ENCODE assay signal across 2 cellular contexts in genomic region chr2:159131267-159131790, GRCh38.
TF ChIP-seq lines count a peak whose summit lies in the region.

No MANE protein-coding gene starts in this region.

TF ChIP-seq in IMR-90, 13 proteins besides CTCF, POLR2A, EP300 and RAD21 (continued from another document):
- TF ChIP-seq USF2 (IDR thresholded peaks at IDR 0.05; ENCODE audit: low read depth, low read length) (no peak), RCOR1 (IDR thresholded peaks at IDR 0.05; ENCODE audit: insufficient replicate concordance, low read length) (no peak), MAZ (IDR thresholded peaks at IDR 0.05; ENCODE audit: borderline replicate concordance, low read depth, low read length) (no peak), NFE2L2 (IDR thresholded peaks at IDR 0.05; ENCODE audit: low read depth, low read length) (no peak), MAFK (IDR thresholded peaks at IDR 0.05; ENCODE audit: low read depth, low read length) (no peak), BHLHE40 (IDR thresholded peaks at IDR 0.05; ENCODE audit: low read depth, low read length) (no peak), CHD1 (IDR thresholded peaks at IDR 0.05; ENCODE audit: low read depth, low read length) (no peak), MXI1 (IDR thresholded peaks at IDR 0.05; ENCODE audit: borderline replicate concordance, low read depth, low read length) (no peak), ELK1 (IDR thresholded peaks at IDR 0.05; ENCODE audit: borderline replicate concordance, low read depth, low read length) (no peak), RFX5 (IDR thresholded peaks at IDR 0.05; ENCODE audit: low read depth, low read length) (no peak)

TF ChIP-seq in WTC11, 78 proteins besides CTCF, POLR2A, EP300 and RAD21 (continued from another document):
- no peak for TF ChIP-seq ZNF281 (CRISPR knock-in tag; IDR thresholded peaks at IDR 0.05)
- TF ChIP-seq ZNF423 (CRISPR knock-in tag; IDR thresholded peaks at IDR 0.05): no peak
- no peak for TF ChIP-seq SP1 (CRISPR knock-in tag; conservative IDR thresholded peaks at IDR 0.05)
- TF ChIP-seq USF1 (CRISPR knock-in tag; IDR thresholded peaks at IDR 0.05): no peak
- no peak for TF ChIP-seq EMX1 (CRISPR knock-in tag; IDR thresholded peaks at IDR 0.05)
- no peak for TF ChIP-seq ATF1 (CRISPR knock-in tag; IDR thresholded peaks at IDR 0.05)
- TF ChIP-seq RORB (CRISPR knock-in tag; IDR thresholded peaks at IDR 0.05): no peak
- no peak for TF ChIP-seq NFATC4 (CRISPR knock-in tag; IDR thresholded peaks at IDR 0.05)
- TF ChIP-seq ETV6 (CRISPR knock-in tag; IDR thresholded peaks at IDR 0.05): no peak
- TF ChIP-seq ZNF671 (CRISPR knock-in tag; IDR thresholded peaks at IDR 0.05): no peak
